Comparison of ENCODE assay signal across 1 cellular context in genomic region chr5:176388341-176389113, GRCh38.
A peak's percentile ranks its signal among the peaks of the same experiment; 100 is the strongest.
TF ChIP-seq lines count a peak whose summit lies in the region.

TSS of gene HIGD2A (plus strand) at chr5:176388751. CDS start at chr5:176388820, 69 bp downstream.
TSS of gene NOP16 (minus strand) at chr5:176388598. CDS start at chr5:176388539, 59 bp downstream.

TF ChIP-seq in HEK293, 187 proteins besides CTCF, POLR2A, EP300 and RAD21 (continued from another document and continues in another):
- TF ChIP-seq ZNF18 (tag by site-specific recombination; IDR thresholded peaks at IDR 0.05) (0 out of 2 replicates have a peak, but pooled peaks have one; percentile 70), ZNF449 (tag by site-specific recombination; IDR thresholded peaks at IDR 0.05) (peak; percentile 43; the same call in 1 of the 2 replicates), INSM2 (tag by site-specific recombination; IDR thresholded peaks at IDR 0.05) (peak; percentile 93), MZF1 (tag by site-specific recombination; IDR thresholded peaks at IDR 0.05; ENCODE audit: borderline replicate concordance) (no peak), ZNF580 (tag by site-specific recombination; IDR thresholded peaks at IDR 0.05) (peak; percentile 99), ZNF354C (tag by site-specific recombination; IDR thresholded peaks at IDR 0.05; ENCODE audit: borderline replicate concordance, low read depth) (no peak), GLI4 (tag by site-specific recombination; IDR thresholded peaks at IDR 0.05) (peak; percentile 95; the same call in 1 of the 2 replicates), ZNF488 (tag by site-specific recombination; IDR thresholded peaks at IDR 0.05) (no peak), HOXA7 (CRISPR knock-in tag; IDR thresholded peaks at IDR 0.05; ENCODE audit: borderline replicate concordance) (no peak), ZNF600 (tag by site-specific recombination; IDR thresholded peaks at IDR 0.05) (peak; percentile 84), ZNF221 (tag by site-specific recombination; IDR thresholded peaks at IDR 0.05; ENCODE audit: borderline replicate concordance) (no peak), ZNF148 (tag by site-specific recombination; IDR thresholded peaks at IDR 0.05; ENCODE audit: borderline replicate concordance) (peak; percentile 83; the same call in 1 of the 2 replicates), ZNF561 (tag by site-specific recombination; IDR thresholded peaks at IDR 0.05; ENCODE audit: borderline replicate concordance) (peak; percentile 97; the same call in 1 of the 2 replicates), ZNF776 (tag by site-specific recombination; IDR thresholded peaks at IDR 0.05; ENCODE audit: borderline replicate concordance) (no peak), ZSCAN23 (tag by site-specific recombination; IDR thresholded peaks at IDR 0.05) (peak; percentile 96), ZNF146 (tag by site-specific recombination; IDR thresholded peaks at IDR 0.05) (peak; percentile 82), ZNF2 (tag by site-specific recombination; IDR thresholded peaks at IDR 0.05) (peak; percentile 98), YY2 (tag by site-specific recombination; IDR thresholded peaks at IDR 0.05) (peak; percentile 95), ZNF140 (tag by site-specific recombination; IDR thresholded peaks at IDR 0.05) (no peak), IKZF3 (tag by site-specific recombination; IDR thresholded peaks at IDR 0.05) (no peak), HOXC10 (CRISPR knock-in tag; IDR thresholded peaks at IDR 0.05) (no peak), ZNF558 (tag by site-specific recombination; IDR thresholded peaks at IDR 0.05) (peak; percentile 57; the same call in 1 of the 2 replicates), ZNF280C (tag by site-specific recombination; IDR thresholded peaks at IDR 0.05) (no peak), PRDM10 (tag by site-specific recombination; IDR thresholded peaks at IDR 0.05) (peak; percentile 76), ZNF394 (tag by site-specific recombination; IDR thresholded peaks at IDR 0.05; ENCODE audit: borderline replicate concordance) (peak; percentile 91), ZNF747 (tag by site-specific recombination; IDR thresholded peaks at IDR 0.05) (no peak), ZNF132 (tag by site-specific recombination; IDR thresholded peaks at IDR 0.05; ENCODE audit: borderline replicate concordance) (no peak), SP7 (tag by site-specific recombination; IDR thresholded peaks at IDR 0.05) (peak; percentile 97), HOXD13 (CRISPR knock-in tag; IDR thresholded peaks at IDR 0.05; ENCODE audit: borderline replicate concordance) (peak; percentile 72), ZNF777 (tag by site-specific recombination; IDR thresholded peaks at IDR 0.05; ENCODE audit: borderline replicate concordance) (0 out of 2 replicates have a peak, but pooled peaks have one; percentile 57), ZBTB49 (tag by site-specific recombination; IDR thresholded peaks at IDR 0.05; ENCODE audit: low read depth) (no peak), ZNF791 (tag by site-specific recombination; IDR thresholded peaks at IDR 0.05) (no peak), ZNF23 (tag by site-specific recombination; IDR thresholded peaks at IDR 0.05; ENCODE audit: borderline replicate concordance) (no peak), ZNF76 (tag by site-specific recombination; IDR thresholded peaks at IDR 0.05; ENCODE audit: borderline replicate concordance, low read depth) (peak; percentile 96), ZNF707 (tag by site-specific recombination; IDR thresholded peaks at IDR 0.05) (no peak), ZNF596 (tag by site-specific recombination; IDR thresholded peaks at IDR 0.05) (no peak), TRIM28 (IDR thresholded peaks at IDR 0.05; ENCODE audit: borderline replicate concordance, low read length) (peak; percentile 94), ATF2 (tag by site-specific recombination; IDR thresholded peaks at IDR 0.05; ENCODE audit: low read depth) (no peak), ZNF48 (tag by site-specific recombination; IDR thresholded peaks at IDR 0.05) (no peak), EGR2 (tag by site-specific recombination; IDR thresholded peaks at IDR 0.05; ENCODE audit: low read depth) (peak; percentile 76; the same call in 1 of the 2 replicates), ZNF19 (tag by site-specific recombination; IDR thresholded peaks at IDR 0.05; ENCODE audit: low read depth) (no peak), ZNF701 (tag by site-specific recombination; IDR thresholded peaks at IDR 0.05) (no peak), ZNF654 (tag by site-specific recombination; IDR thresholded peaks at IDR 0.05; ENCODE audit: low read depth) (no peak; the same call in 1 of the 2 replicates)
